7 cellular contexts compared by ENCODE assay signal in the genomic region with DNA sequence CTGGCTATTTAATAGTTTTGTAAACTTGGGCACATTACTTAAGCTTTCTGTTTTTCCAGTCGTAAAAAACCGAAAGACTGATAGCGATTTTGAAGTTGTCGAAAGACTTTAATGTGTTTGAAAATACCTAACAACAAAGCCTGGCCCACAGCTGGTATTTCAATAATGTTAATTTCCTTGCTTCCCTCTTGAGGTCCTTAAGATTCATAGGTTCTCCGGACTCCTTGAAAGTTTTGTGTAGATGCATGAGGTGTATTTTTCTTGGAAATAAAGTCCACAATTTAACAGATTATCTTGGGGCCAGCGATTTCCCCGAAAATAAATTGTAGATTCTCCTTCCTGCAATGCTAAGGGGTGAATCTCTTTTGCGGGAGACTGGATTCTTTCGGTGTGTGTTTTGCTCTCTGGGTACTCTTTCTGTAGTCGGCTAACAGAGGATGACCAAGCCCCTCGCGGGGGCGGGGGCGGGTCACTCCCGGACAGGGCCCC.
A peak's percentile ranks its signal among the peaks of the same experiment; 100 is the strongest.
DNase-seq lines count a peak whose midpoint lies in the region; TF ChIP-seq lines count a peak whose summit lies in the region.

No MANE protein-coding gene starts in this region.

- H3K4me1 ChIP-seq in iPS-20b (ENCODE audit: insufficient read depth, low read length) (peaks cover 12% of the 10 kb centered on the region), stomach smooth muscle (ENCODE audit: control insufficient read depth, insufficient read depth, low read length) (peaks cover 26% of the 10 kb centered on the region)

- H3K4me3 Mint-ChIP-seq in activated naive CD8-positive, alpha-beta T cell: peak overlapping the region; percentile 99

- peaks cover 34% of the 10 kb centered on the region for H3K4me1 Mint-ChIP-seq in activated naive CD8-positive, alpha-beta T cell (ENCODE audit: low read depth)

- no peaks in the 10 kb centered on the region for H3K27me3 Mint-ChIP-seq in activated naive CD8-positive, alpha-beta T cell

- no peaks in the 10 kb centered on the region for H3K27me3 ChIP-seq in HL-60 (ENCODE audit: insufficient read depth, poor library complexity, severe bottlenecking)
- no peaks in the 10 kb centered on the region for H3K27me3 ChIP-seq in iPS-20b (ENCODE audit: insufficient read depth, low read length)
- H3K27me3 ChIP-seq in stomach smooth muscle (ENCODE audit: control insufficient read depth in 1 of 2, insufficient read depth in 2 of 2, low read length in 2 of 2): no peaks in the 10 kb centered on the region

- H3K9ac ChIP-seq in iPS-20b (ENCODE audit: low read depth, low read length) (peak overlapping the region; percentile 99), stomach smooth muscle (ENCODE audit: low read length in 2 of 2) (peak overlapping the region; percentile 93 to 96)

- H3K4me3 ChIP-seq in HL-60 (replicated peaks; ENCODE audit: insufficient read depth, low read length) (peak overlapping the region; percentile 41), iPS-20b (ENCODE audit: low read length) (peak overlapping the region; percentile 98), stomach smooth muscle (ENCODE audit: low read length in 2 of 2) (peak overlapping the region; percentile 84 to 88)

- peak overlapping the region; percentile 87 for H3K27ac Mint-ChIP-seq in activated naive CD8-positive, alpha-beta T cell

- H3K27ac ChIP-seq in HL-60 (replicated peaks): peak overlapping the region; percentile 96
- H3K27ac ChIP-seq in iPS-20b (ENCODE audit: low read length): peak overlapping the region; percentile 67
- peak overlapping the region; percentile 94 for H3K27ac ChIP-seq in stomach smooth muscle (ENCODE audit: low read length)

- no peaks in the 10 kb centered on the region for H3K9me3 Mint-ChIP-seq in activated naive CD8-positive, alpha-beta T cell (ENCODE audit: low read depth)

- H3K36me3 Mint-ChIP-seq in activated naive CD8-positive, alpha-beta T cell: peaks cover 8% of the 10 kb centered on the region

- H3K9me3 ChIP-seq in iPS-20b (ENCODE audit: insufficient read depth, low read depth, low read length) (no peaks in the 10 kb centered on the region), stomach smooth muscle (ENCODE audit: control insufficient read depth in 2 of 2, low read length in 2 of 2) (no peaks in the 10 kb centered on the region)

- in situ Hi-C loops in ACHN (cut with HindIII; ENCODE audit: low pct_ligation_motif_present, low pct_unique_long_range_greater_than_20kb, low sequenced_read_pairs): no loop called here

- DNase-seq in HL-60 (ENCODE audit: low read depth in 1 of 2, low spot score in 1 of 2) (no peak), ACHN (no peak), NCI-H1048 (lab: John Stamatoyannopoulos, UW) (no peak), SKM-1 (lab: John Stamatoyannopoulos, UW; ENCODE audit: unreplicated experiment) (no peak)

- H3K36me3 ChIP-seq in iPS-20b (ENCODE audit: insufficient read depth, low read depth, low read length) (peaks cover 33% of the 10 kb centered on the region), stomach smooth muscle (ENCODE audit: control insufficient read depth in 2 of 2, insufficient read depth in 2 of 2, low read length in 2 of 2) (peaks cover 2 to 3% of the 10 kb centered on the region in 2 donors)

- no peak for TF ChIP-seq CTCF in HL-60 (IDR thresholded peaks at IDR 0.05; ENCODE audit: insufficient read depth, low read length)

Comparison
In these comparisons a context has a peak if more than half of its experiments do, and no peak if none do; other contexts are left out.
1. H3K4me3 ChIP-seq: peak in every context shown above with its lines; median percentile 98 in iPS-20b; 86 in stomach smooth muscle; 41 in HL-60.